ENCODE assay signal across 8 cellular contexts in the genomic region with DNA sequence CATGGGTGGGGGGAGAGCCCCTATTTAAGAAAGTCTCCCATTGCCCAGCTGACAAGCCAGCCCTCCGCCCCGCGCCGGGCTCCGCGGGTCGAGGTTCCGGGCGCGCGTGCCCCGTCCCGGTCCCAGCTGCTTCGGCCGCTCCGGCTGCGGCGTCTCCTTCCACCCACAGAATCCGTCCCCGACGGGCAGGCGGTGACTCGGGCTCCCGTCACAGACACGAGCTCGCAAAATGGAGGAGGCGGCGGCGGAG. TPM values are rescaled to one million over a fixed set of nuclear protein-coding genes. Genes with fewer than 3 reads are reported as not detected.
DNase-seq lines count a peak whose midpoint lies in the region; ATAC-seq, FAIRE-seq and TF ChIP-seq lines count a peak whose summit lies in the region.

No MANE protein-coding gene starts in this region.

- peak overlapping the region; percentile 96 to 100 (median 100) for H3K27ac ChIP-seq in Peyer's patch
- peak overlapping the region; percentile 90 for H3K27ac ChIP-seq in fibroblast of lung (ENCODE audit: insufficient read depth, low read length)
- peak overlapping the region; percentile 92 for H3K27ac ChIP-seq in parathyroid adenoma

- no peak overlapping the region for H3K4me2 ChIP-seq in fibroblast of lung (ENCODE audit: extremely low read depth, insufficient read depth, low read length)
- peak overlapping the region; percentile 77 for H3K4me2 ChIP-seq in parathyroid adenoma (ENCODE audit: low read length)

- H3K9me3 ChIP-seq in Peyer's patch (no peaks in the 10 kb centered on the region), fibroblast of lung (ENCODE audit: control insufficient read depth, insufficient read depth, low read depth, low read length) (no peaks in the 10 kb centered on the region), parathyroid adenoma (ENCODE audit: control insufficient read depth, low read length) (no peaks in the 10 kb centered on the region)

- H2AFZ ChIP-seq in fibroblast of lung (ENCODE audit: low read length) (no peak overlapping the region), parathyroid adenoma (peak overlapping the region; percentile 92)

- H3K36me3 ChIP-seq in Peyer's patch (peaks cover 0 to 6% (median 0%) of the 10 kb centered on the region in 3 donors), fibroblast of lung (ENCODE audit: control insufficient read depth, insufficient read depth, low read length) (no peaks in the 10 kb centered on the region), parathyroid adenoma (ENCODE audit: control insufficient read depth, insufficient read depth, low read length) (no peaks in the 10 kb centered on the region)

- FAIRE-seq in GM12891 (lab: Jason Lieb, UNC) = no peak

- H3K27me3 ChIP-seq in Peyer's patch (no peaks in the 10 kb centered on the region), fibroblast of lung (ENCODE audit: control insufficient read depth, insufficient read depth, low read length) (no peaks in the 10 kb centered on the region), parathyroid adenoma (ENCODE audit: control insufficient read depth, insufficient read depth, low read length) (no peaks in the 10 kb centered on the region)

- H3K9ac ChIP-seq in fibroblast of lung (ENCODE audit: insufficient read depth, low read length) (peak overlapping the region; percentile 93), parathyroid adenoma (peak overlapping the region; percentile 81)

- DNase-seq in GM12891 (ENCODE audit: insufficient read length, low spot score) = peak; percentile 15
- no peak for DNase-seq in HFF-Myc (ENCODE audit: extremely low read depth, low read depth)
- no peak for DNase-seq in Peyer's patch
- DNase-seq in fibroblast of lung (ENCODE audit: low read depth in 2 of 2) = no peak
- DNase-seq in NCI-H524 (lab: John Stamatoyannopoulos, UW) = no peak
- DNase-seq in HuH-7.5 (ENCODE audit: low spot score) = no peak

- H3K4me3 ChIP-seq in HFF-Myc (replicated peaks; ENCODE audit: low read depth, low read length) = peak overlapping the region; percentile 72
- H3K4me3 ChIP-seq in Peyer's patch = peak overlapping the region; percentile 70 to 95 (median 89)
- H3K4me3 ChIP-seq in fibroblast of lung (replicated peaks in 1 of 4; ENCODE audit: control extremely low read depth in 1 of 4, insufficient read depth in 1 of 4, low read depth in 3 of 4, low read length in 4 of 4) = peak overlapping the region; percentile 82 to 100 (median 91)
- peak overlapping the region; percentile 83 for H3K4me3 ChIP-seq in parathyroid adenoma (ENCODE audit: low read depth, low read length)

- H3K4me1 ChIP-seq in Peyer's patch = peaks cover 0 to 20% (median 0%) of the 10 kb centered on the region in 4 donors
- no peaks in the 10 kb centered on the region for H3K4me1 ChIP-seq in fibroblast of lung (ENCODE audit: control insufficient read depth, extremely low read depth, insufficient read depth, low read length)
- H3K4me1 ChIP-seq in parathyroid adenoma = peaks cover 4% of the 10 kb centered on the region

- H3K79me2 ChIP-seq in fibroblast of lung (ENCODE audit: control insufficient read depth, insufficient read depth, low read length) = peaks cover 52% of the 10 kb centered on the region
- peaks cover 19% of the 10 kb centered on the region for H3K79me2 ChIP-seq in parathyroid adenoma

- H4K20me1 ChIP-seq in fibroblast of lung (ENCODE audit: control insufficient read depth, extremely low read depth, insufficient read depth, low read length) = no peaks in the 10 kb centered on the region

- no peak for ATAC-seq in GM18519 (IDR thresholded peaks at IDR 0.05; ENCODE audit: low FRiP score, unreplicated experiment)

- no peak for TF ChIP-seq CTCF in HFF-Myc (IDR thresholded peaks at IDR 0.05; ENCODE audit: low read depth, low read length, missing control alignments)
- TF ChIP-seq CTCF in Peyer's patch (IDR thresholded peaks at IDR 0.05) = no peak
- TF ChIP-seq CTCF in fibroblast of lung (conservative IDR thresholded peaks at IDR 0.05 in 1 of 2, IDR thresholded peaks at IDR 0.05 in 1 of 2; ENCODE audit: low read depth in 1 of 2, low read length in 2 of 2) = no peak
- no peak for TF ChIP-seq CTCF in parathyroid adenoma (IDR thresholded peaks at IDR 0.05)

- TF ChIP-seq POLR2A in GM12891 (IDR thresholded peaks at IDR 0.05; ENCODE audit: low read depth, low read length) (no peak), Peyer's patch (IDR thresholded peaks at IDR 0.05) (peak; percentile 21 to 41)

TF ChIP-seq in GM12891, 5 proteins besides CTCF, POLR2A, EP300 and RAD21:
- TF ChIP-seq SPI1 (IDR thresholded peaks at IDR 0.05; ENCODE audit: low read depth, low read length) (no peak), POLR2AphosphoS5 (IDR thresholded peaks at IDR 0.05; ENCODE audit: low read depth, low read length) (no peak), TAF1 (IDR thresholded peaks at IDR 0.05; ENCODE audit: low read depth, low read length) (no peak), POU2F2 (IDR thresholded peaks at IDR 0.05; ENCODE audit: low read depth, low read length) (no peak), PAX5 (IDR thresholded peaks at IDR 0.05; ENCODE audit: insufficient read depth, low read length, severe bottlenecking) (no peak)

RNA-seq across cellular contexts. Expression of a gene that starts 0.2 kb away (rescaled TPM):
- 58.2 TPM for polyA plus RNA-seq in GM12891 (2012; ENCODE audit: low read depth, missing spikeins)
- total RNA-seq in Peyer's patch (10 to 100 TPM; 29.7 to 79.2 (median 38.9) TPM), fibroblast of lung (101 and 126 TPM in 2 replicates)
- polyA plus RNA-seq in fibroblast of lung = 59.4 and 85.3 TPM in 2 replicates
- 44.1 and 58.5 TPM in 2 replicates for polyA plus RNA-seq in fibroblast of lung (2012)
- 30.0 and 37.2 TPM in 2 replicates for polyA minus RNA-seq in fibroblast of lung (ENCODE audit: low replicate concordance)
